In genomic region chr20:38633577-38634093, GRCh38 we compare ENCODE assay signal across 8 cellular contexts. TPM values are rescaled to one million over a fixed set of nuclear protein-coding genes. Genes with fewer than 3 reads are reported as not detected.
A peak's percentile ranks its signal among the peaks of the same experiment; 100 is the strongest.
DNase-seq lines count a peak whose midpoint lies in the region; ATAC-seq and TF ChIP-seq lines count a peak whose summit lies in the region.

No MANE protein-coding gene starts in this region.

- H3K9me3 ChIP-seq in cardiac muscle cell (ENCODE audit: low read depth) (no peaks in the 10 kb centered on the region), gastrocnemius medialis (no peaks in the 10 kb centered on the region)

- in situ Hi-C loops in gastrocnemius medialis (cut with MboI; ENCODE audit: low sequenced_read_pairs in 4 of 4): loop anchor here in 1 of 4 donors (25.0 kb wide), 1 partner anchor 254 kb away; no protein-coding TSS in a partner anchor

- CTCF ChIA-PET in AG04449 (lab: Yijun Ruan, JAX): interaction anchor here (0.8 to 3.9 kb wide), 15 partner anchors 8 to 415 kb away, joined by 3 to 33 read pairs (median 3); no protein-coding TSS in a partner anchor

- no peak for TF ChIP-seq POLR2A in gastrocnemius medialis (IDR thresholded peaks at IDR 0.05)

- DNase-seq in AG04449 (ENCODE audit: low read depth, low spot score) (no peak), NAMALWA (ENCODE audit: low spot score) (peak; percentile 83), SK-N-DZ (ENCODE audit: low spot score) (peak; percentile 81), cardiac muscle cell (ENCODE audit: low read depth in 1 of 2, low spot score in 1 of 2) (peak; percentile 51 to 67), gastrocnemius medialis (peak in 1 of 2 donors; percentile 20)
- DNase-seq in activated gamma-delta T cell treated with anti-CD3 and anti-CD28 coated beads, Interleukin-2, amount 50 U/mL, for 16 hours (ENCODE audit: low read depth): peak; percentile 35

- no peak overlapping the region for H3K27ac ChIP-seq in cardiac muscle cell
- H3K27ac ChIP-seq in gastrocnemius medialis: no peak overlapping the region

- H3K36me3 ChIP-seq in cardiac muscle cell: no peaks in the 10 kb centered on the region
- H3K36me3 ChIP-seq in gastrocnemius medialis: no peaks in the 10 kb centered on the region

- H3K4me3 ChIP-seq in AG04449 (ENCODE audit: low read depth, low read length): no peak overlapping the region
- no peak overlapping the region for H3K4me3 ChIP-seq in cardiac muscle cell
- H3K4me3 ChIP-seq in gastrocnemius medialis: no peak overlapping the region

- H3K4me1 ChIP-seq in cardiac muscle cell (ENCODE audit: low read depth) (no peaks in the 10 kb centered on the region), gastrocnemius medialis (no peaks in the 10 kb centered on the region)

- POLR2A ChIA-PET in AG04449 (lab: Yijun Ruan, JAX): no interaction called here

- intact Hi-C loops in gastrocnemius medialis (cut with DNase I; ENCODE audit: low total_unique reads): no loop called here

- no peaks in the 10 kb centered on the region for H3K27me3 ChIP-seq in cardiac muscle cell
- H3K27me3 ChIP-seq in gastrocnemius medialis: peaks cover 0 to 10% (median 0%) of the 10 kb centered on the region in 3 donors

- ATAC-seq in GM18907 (IDR thresholded peaks at IDR 0.05; ENCODE audit: unreplicated experiment) (peak; percentile 66), gastrocnemius medialis (peak in 1 of 2 donors; percentile 55), GM18867 (IDR thresholded peaks at IDR 0.05; ENCODE audit: unreplicated experiment) (no peak)

- TF ChIP-seq CTCF in AG04449 (IDR thresholded peaks at IDR 0.05; ENCODE audit: insufficient read depth, low read length, missing control alignments) (peak; percentile 88), cardiac muscle cell (IDR thresholded peaks at IDR 0.05; ENCODE audit: low read depth, low read length) (peak; percentile 93), gastrocnemius medialis (IDR thresholded peaks at IDR 0.05 in 4 of 5, conservative IDR thresholded peaks at IDR 0.05 in 1 of 5) (peak; percentile 15 to 74 (median 50))

RNA-seq across cellular contexts. Expression of gene ARHGAP40, which starts 32.0 kb away (rescaled TPM):
- polyA plus RNA-seq in SK-N-DZ (2014; cell fraction: cytosol; rRNA removed): not detected in 2 replicates
- polyA plus RNA-seq in SK-N-DZ (2014; cell fraction: nucleus; rRNA removed): 0.39 TPM in 1 of 2 replicates, not detected in the other
- not detected in 2 replicates for total RNA-seq in cardiac muscle cell
- polyA plus RNA-seq in cardiac muscle cell: not detected in 2 replicates
- not detected for total RNA-seq in gastrocnemius medialis

RNA-seq across cellular contexts. Expression of gene ADIG, which starts 52.6 kb away (rescaled TPM):
- not detected in 2 replicates for polyA plus RNA-seq in SK-N-DZ (2014; cell fraction: cytosol; rRNA removed)
- not detected in 2 replicates for polyA plus RNA-seq in SK-N-DZ (2014; cell fraction: nucleus; rRNA removed)
- total RNA-seq in cardiac muscle cell (not detected in 2 replicates), gastrocnemius medialis (not detected)
- polyA plus RNA-seq in cardiac muscle cell: not detected in 2 replicates
